In genomic region chr10:73226663-73227062, GRCh38 we compare ENCODE assay signal across 26 cellular contexts. TPM values are rescaled to one million over a fixed set of nuclear protein-coding genes. Genes with fewer than 3 reads are reported as not detected.
DNase-seq lines count a peak whose midpoint lies in the region; ATAC-seq, FAIRE-seq and TF ChIP-seq lines count a peak whose summit lies in the region.
"Had no signal": no experiment of that assay in that cellular context is flagged by ENCODE, and none has a peak within 500 bp of the region (broad histone marks: within the 10 kb centered on the region; RNA-seq: fewer than 3 reads in every experiment).

No MANE protein-coding gene starts in this region.

- no peak for DNase-seq in K562 (ENCODE audit: extremely low read depth in 1 of 4, low spot score in 3 of 4)
- no peak for DNase-seq in psoas muscle
- DNase-seq in cerebellum (ENCODE audit: low spot score) = no peak
- DNase-seq in substantia nigra (lab: John Stamatoyannopoulos, UW) = no peak
- DNase-seq: 8988T; ACHN; BE2C; C1 segment of cervical spinal cord; CD4-positive, alpha-beta memory T cell; CD4-positive, CD25-positive, alpha-beta regulatory T cell; CD8-positive, alpha-beta memory T cell; COR-L47; DMS 273 treated with DMSO at 0.1 percent for 48 hours; DMS153; DMS53; DMS79; DND-41; EL; GDM1 had no signal

- CTCF ChIA-PET in K562 (lab: Yijun Ruan, JAX; ENCODE audit: low intra/inter-chr PET ratio) = no interaction called here

- H3K4me2 ChIP-seq in K562 (ENCODE audit: insufficient read depth, low read length) = no peak overlapping the region
- H3K4me2 ChIP-seq: BLaER1 had no signal

- H3K27me3 ChIP-seq in K562 (ENCODE audit: control insufficient read depth in 2 of 2, insufficient read depth in 2 of 2, low read length in 2 of 2) = no peaks in the 10 kb centered on the region
- H3K27me3 ChIP-seq in psoas muscle (ENCODE audit: insufficient read depth in 3 of 3, low read length in 2 of 3) = no peaks in the 10 kb centered on the region
- H3K27me3 ChIP-seq: BE2C, BLaER1 had no signal

- no peaks in the 10 kb centered on the region for H3K9me1 ChIP-seq in K562 (ENCODE audit: control insufficient read depth, insufficient read depth, low read length)

- H3K4me1 ChIP-seq in K562 (replicated peaks in 1 of 2; ENCODE audit: control insufficient read depth in 2 of 2, insufficient read depth in 2 of 2, low read length in 2 of 2) (peaks cover 0 to 9% of the 10 kb centered on the region in 2 experiments; a peak in 3 of 5 replicates), psoas muscle (peaks cover 4% of the 10 kb centered on the region)
- H3K4me1 ChIP-seq: BE2C, BLaER1 had no signal

- no peak overlapping the region for H2AFZ ChIP-seq in K562 (ENCODE audit: low read depth, low read length)

- POLR2A ChIA-PET in K562 (lab: Yijun Ruan, JAX) = interaction anchor here (1.5 to 2.5 kb wide), 5 partner anchors 7 to 20 kb away, joined by 3 to 13 read pairs (median 4); partner anchors contain the start of gene DNAJC9

- H3K9me3 ChIP-seq in K562 (replicated peaks; ENCODE audit: control insufficient read depth, insufficient read depth, low read depth, low read length) (no peaks in the 10 kb centered on the region), psoas muscle (no peaks in the 10 kb centered on the region)
- H3K9me3 ChIP-seq: BE2C, BLaER1 had no signal

- no peak for TF ChIP-seq RAD21 in K562 (CRISPR knock-in tag; conservative IDR thresholded peaks at IDR 0.05 in 1 of 2, IDR thresholded peaks at IDR 0.05 in 1 of 2)

- no peak for TF ChIP-seq EP300 in K562 (IDR thresholded peaks at IDR 0.05; ENCODE audit: low read length)

- no peak for TF ChIP-seq CTCF in K562 (IDR thresholded peaks at IDR 0.05 in 2 of 3, conservative IDR thresholded peaks at IDR 0.05 in 1 of 3; ENCODE audit: insufficient read depth in 2 of 3, low read depth in 1 of 3, low read length in 3 of 3)
- TF ChIP-seq CTCF in psoas muscle (IDR thresholded peaks at IDR 0.05) = no peak

- no peak for FAIRE-seq in K562 (lab: Jason Lieb, UNC)
- FAIRE-seq: A204.1, GM12878, GM12892, GM18507, GM19239 had no signal

- H3K36me3 ChIP-seq in K562 (ENCODE audit: control insufficient read depth, insufficient read depth, low read length) = no peaks in the 10 kb centered on the region
- H3K36me3 ChIP-seq in psoas muscle (ENCODE audit: insufficient read depth in 1 of 2, low read depth in 1 of 2) = peaks cover 2 to 21% of the 10 kb centered on the region in 2 donors
- H3K36me3 ChIP-seq: BE2C had no signal

- no peak for TF ChIP-seq POLR2A in K562 (conservative IDR thresholded peaks at IDR 0.05)

- ATAC-seq in K562 (no peak), psoas muscle (peak; percentile 70 to 85 (median 82)), GM18909 (IDR thresholded peaks at IDR 0.05; ENCODE audit: poor library complexity, unreplicated experiment) (no peak)
- ATAC-seq: GM12878 had no signal

- H3K9ac ChIP-seq in K562 (ENCODE audit: insufficient read depth in 1 of 2, low read depth in 2 of 2, low read length in 2 of 2) = no peak overlapping the region
- H3K9ac ChIP-seq: BLaER1 had no signal

- in situ Hi-C loops in K562 (cut with MboI) = no loop called here

- H3K27ac ChIP-seq in K562 (ENCODE audit: extremely low read depth, low read depth, low read length) (no peak overlapping the region), psoas muscle (no peak overlapping the region), substantia nigra (ENCODE audit: low read depth, low read length, poor library complexity, severe bottlenecking) (no peak overlapping the region)
- H3K27ac ChIP-seq: BLaER1 had no signal

- H3K79me2 ChIP-seq in K562 (ENCODE audit: control insufficient read depth, insufficient read depth, low read length) = no peaks in the 10 kb centered on the region

- no peak overlapping the region for H3K4me3 ChIP-seq in K562
- H3K4me3 ChIP-seq in psoas muscle = no peak overlapping the region
- H3K4me3 ChIP-seq: BLaER1, GM12878 had no signal

- no TSS peak for BruUV-seq in K562 (replicated peaks; lab: Mats Ljungman, UMichigan)

- no peaks in the 10 kb centered on the region; the same call in 1 of the 2 replicates for H4K20me1 ChIP-seq in K562 (replicated peaks; ENCODE audit: control insufficient read depth, insufficient read depth, low read length)
- H4K20me1 ChIP-seq: BLaER1 had no signal

- intact Hi-C loops in K562 (cut with micrococcal nuclease) (no loop called here), psoas muscle (cut with DNase I) (no loop called here)

RNA-seq across cellular contexts. Expression of gene DNAJC9, which starts 20.4 kb away (rescaled TPM):
- total RNA-seq in K562 (2011; cell fraction: chromatin; rRNA removed; ENCODE audit: low replicate concordance) = 90.4 and 196 TPM in 2 replicates
- 60.9 and 74.1 TPM in 2 replicates for total RNA-seq in K562 (2011; cell fraction: nucleolus; rRNA removed)
- 110 and 179 TPM in 2 replicates for total RNA-seq in K562 (2011; cell fraction: nucleoplasm; rRNA removed)
- total RNA-seq in K562 (2014; rRNA removed) (118 and 132 TPM in 2 replicates), K562 (2014; rRNA removed; fragmentation: Illumina TruSeq; extraction: Trizol) (133 and 149 TPM in 2 replicates), K562 (2015; rRNA removed; fragmentation: Illumina TruSeq; extraction: Trizol) (119 and 124 TPM in 2 replicates), K562 (2021) (97.6 and 101 TPM in 2 replicates), psoas muscle (10 to 100 TPM in 1 of 4 donors, 1 to 10 TPM in 3; 6.6 to 11.2 (median 8.6) TPM), cerebellum (62.7 TPM)
- polyA plus RNA-seq in K562 (2011; rRNA removed) (75.0 and 97.8 TPM in 2 replicates), K562 (2014; fragmentation: Illumina TruSeq; extraction: Trizol) (100 and 102 TPM in 2 replicates), K562 (2014; fragmentation: Nextera tagmentation; extraction: Ambion mirVana) (10 to 100 TPM; 66.7 to 80.2 TPM), K562 (2014; rRNA removed) (111 and 121 TPM in 2 replicates), psoas muscle (10 to 100 TPM in 2 of 3 donors, 1 to 10 TPM in 1; 6.3 to 16.6 (median 10.3) TPM)
- polyA plus RNA-seq in K562 (2011; cell fraction: cytosol; rRNA removed) = 57.3 and 71.3 TPM in 2 replicates
- 62.5 and 90.3 TPM in 2 replicates for polyA plus RNA-seq in K562 (2011; cell fraction: nucleus; rRNA removed)
- 82.0 and 87.8 TPM in 2 replicates for polyA plus RNA-seq in K562 (2012)
- 117 and 124 TPM in 2 replicates for polyA minus RNA-seq in K562 (2011; rRNA and poly(A)+ RNA removed)
- 26.0 and 39.6 TPM in 2 replicates for polyA minus RNA-seq in K562 (2011; cell fraction: cytosol; rRNA and poly(A)+ RNA removed)
- 49.4 and 90.7 TPM in 2 replicates for polyA minus RNA-seq in K562 (2011; cell fraction: nucleus; rRNA and poly(A)+ RNA removed)

RNA-seq across cellular contexts. Expression of gene MRPS16, which starts 25.8 kb away (rescaled TPM):
- total RNA-seq in K562 (2011; cell fraction: chromatin; rRNA removed; ENCODE audit: low replicate concordance) = 66.6 and 71.5 TPM in 2 replicates
- total RNA-seq in K562 (2011; cell fraction: nucleolus; rRNA removed) = 56.3 and 60.4 TPM in 2 replicates
- total RNA-seq in K562 (2011; cell fraction: nucleoplasm; rRNA removed) = 80.6 and 100 TPM in 2 replicates
- 120 and 170 TPM in 2 replicates for total RNA-seq in K562 (2014; rRNA removed)
- total RNA-seq in K562 (2014; rRNA removed; fragmentation: Illumina TruSeq; extraction: Trizol) = 177 and 186 TPM in 2 replicates
- total RNA-seq in K562 (2015; rRNA removed; fragmentation: Illumina TruSeq; extraction: Trizol) = 152 and 166 TPM in 2 replicates
- total RNA-seq in K562 (2021) = 237 and 239 TPM in 2 replicates
- polyA plus RNA-seq in K562 (2011; rRNA removed) = 159 and 168 TPM in 2 replicates
- polyA plus RNA-seq in K562 (2011; cell fraction: cytosol; rRNA removed) = 215 and 341 TPM in 2 replicates
- 84.4 and 85.4 TPM in 2 replicates for polyA plus RNA-seq in K562 (2011; cell fraction: nucleus; rRNA removed)
- polyA plus RNA-seq in K562 (2012) = 168 and 187 TPM in 2 replicates
- 120 and 141 TPM in 2 replicates for polyA plus RNA-seq in K562 (2014; fragmentation: Illumina TruSeq; extraction: Trizol)
- polyA plus RNA-seq in K562 (2014; fragmentation: Nextera tagmentation; extraction: Ambion mirVana) = 10 to 100 TPM; 65.0 to 99.7 TPM
- polyA plus RNA-seq in K562 (2014; rRNA removed) = 146 and 191 TPM in 2 replicates
- polyA minus RNA-seq in K562 (2011; rRNA and poly(A)+ RNA removed) = 73.3 and 105 TPM in 2 replicates
- polyA minus RNA-seq in K562 (2011; cell fraction: cytosol; rRNA and poly(A)+ RNA removed) = 54.8 and 84.6 TPM in 2 replicates
- polyA minus RNA-seq in K562 (2011; cell fraction: nucleus; rRNA and poly(A)+ RNA removed) = 32.7 and 55.5 TPM in 2 replicates
- total RNA-seq in psoas muscle = 100 to 1,000 TPM; 104 to 129 (median 119) TPM
- polyA plus RNA-seq in psoas muscle = 100 to 1,000 TPM in 2 of 3 donors, 10 to 100 TPM in 1; 82.2 to 132 (median 128) TPM
- total RNA-seq in cerebellum = 65.2 TPM

RNA-seq across cellular contexts. Expression of gene FAM149B1, which starts 58.7 kb away (rescaled TPM):
- 7.2 and 16.9 TPM in 2 replicates for total RNA-seq in K562 (2011; cell fraction: chromatin; rRNA removed; ENCODE audit: low replicate concordance)
- total RNA-seq in K562 (2011; cell fraction: nucleolus; rRNA removed) = 4.2 and 5.0 TPM in 2 replicates
- 7.0 and 8.5 TPM in 2 replicates for total RNA-seq in K562 (2011; cell fraction: nucleoplasm; rRNA removed)
- total RNA-seq in K562 (2014; rRNA removed) (3.2 and 4.2 TPM in 2 replicates), K562 (2014; rRNA removed; fragmentation: Illumina TruSeq; extraction: Trizol) (9.5 and 10.3 TPM in 2 replicates), K562 (2015; rRNA removed; fragmentation: Illumina TruSeq; extraction: Trizol) (8.8 and 9.2 TPM in 2 replicates), K562 (2021) (6.1 and 7.2 TPM in 2 replicates), psoas muscle (10 to 100 TPM in 3 of 4 donors, 1 to 10 TPM in 1; 8.9 to 18.1 (median 11.8) TPM), cerebellum (25.9 TPM)
- polyA plus RNA-seq in K562 (2011; rRNA removed) (18.5 and 21.5 TPM in 2 replicates), K562 (2014; fragmentation: Illumina TruSeq; extraction: Trizol) (9.3 and 9.5 TPM in 2 replicates), K562 (2014; fragmentation: Nextera tagmentation; extraction: Ambion mirVana) (10 to 100 TPM; 14.4 to 16.9 TPM), K562 (2014; rRNA removed) (6.0 and 8.7 TPM in 2 replicates), psoas muscle (10 to 100 TPM in 2 of 3 donors, 1 to 10 TPM in 1; 8.2 to 10.8 (median 10.2) TPM)
- polyA plus RNA-seq in K562 (2011; cell fraction: cytosol; rRNA removed) = 12.7 and 14.0 TPM in 2 replicates
- 22.0 and 24.2 TPM in 2 replicates for polyA plus RNA-seq in K562 (2011; cell fraction: nucleus; rRNA removed)
- 16.3 and 22.4 TPM in 2 replicates for polyA plus RNA-seq in K562 (2012)
- polyA minus RNA-seq in K562 (2011; rRNA and poly(A)+ RNA removed) = 13.6 and 17.0 TPM in 2 replicates
- 4.3 and 5.7 TPM in 2 replicates for polyA minus RNA-seq in K562 (2011; cell fraction: cytosol; rRNA and poly(A)+ RNA removed)
- polyA minus RNA-seq in K562 (2011; cell fraction: nucleus; rRNA and poly(A)+ RNA removed) = 6.5 and 8.6 TPM in 2 replicates

RNA-seq across cellular contexts. Expression of gene ECD, which starts 58.9 kb away (rescaled TPM):
- total RNA-seq in K562 (2011; cell fraction: chromatin; rRNA removed; ENCODE audit: low replicate concordance) = 52.4 and 77.2 TPM in 2 replicates
- total RNA-seq in K562 (2011; cell fraction: nucleolus; rRNA removed) = 34.7 and 34.9 TPM in 2 replicates
- 43.2 and 55.2 TPM in 2 replicates for total RNA-seq in K562 (2011; cell fraction: nucleoplasm; rRNA removed)
- 43.1 and 52.8 TPM in 2 replicates for total RNA-seq in K562 (2014; rRNA removed)
- total RNA-seq in K562 (2014; rRNA removed; fragmentation: Illumina TruSeq; extraction: Trizol) = 51.2 and 60.1 TPM in 2 replicates
- total RNA-seq in K562 (2015; rRNA removed; fragmentation: Illumina TruSeq; extraction: Trizol) = 53.9 and 57.2 TPM in 2 replicates
- total RNA-seq in K562 (2021) = 44.9 and 48.8 TPM in 2 replicates
- 63.0 and 79.9 TPM in 2 replicates for polyA plus RNA-seq in K562 (2011; rRNA removed)
- 35.8 and 44.3 TPM in 2 replicates for polyA plus RNA-seq in K562 (2011; cell fraction: cytosol; rRNA removed)
- polyA plus RNA-seq in K562 (2011; cell fraction: nucleus; rRNA removed) = 38.9 and 42.5 TPM in 2 replicates
- 32.6 and 42.6 TPM in 2 replicates for polyA plus RNA-seq in K562 (2012)
- polyA plus RNA-seq in K562 (2014; fragmentation: Illumina TruSeq; extraction: Trizol) = 51.0 and 59.4 TPM in 2 replicates
- 10 to 100 TPM; 33.5 to 75.3 TPM for polyA plus RNA-seq in K562 (2014; fragmentation: Nextera tagmentation; extraction: Ambion mirVana)
- polyA plus RNA-seq in K562 (2014; rRNA removed) = 52.6 and 53.2 TPM in 2 replicates
- 67.4 and 78.0 TPM in 2 replicates for polyA minus RNA-seq in K562 (2011; rRNA and poly(A)+ RNA removed)
- polyA minus RNA-seq in K562 (2011; cell fraction: cytosol; rRNA and poly(A)+ RNA removed) = 22.3 and 34.4 TPM in 2 replicates
- polyA minus RNA-seq in K562 (2011; cell fraction: nucleus; rRNA and poly(A)+ RNA removed) = 32.2 and 57.6 TPM in 2 replicates
- total RNA-seq in psoas muscle = 10 to 100 TPM; 12.2 to 17.1 (median 15.0) TPM
- polyA plus RNA-seq in psoas muscle = 10 to 100 TPM in 1 of 3 donors, 1 to 10 TPM in 2; 7.0 to 10.7 (median 8.1) TPM
- 25.7 TPM for total RNA-seq in cerebellum

Comparison
In these comparisons a context has a peak if more than half of its experiments do, and no peak if none do; other contexts are left out.
1. ATAC-seq: peak in psoas muscle (4 of 4); none in K562 (single experiment) and GM18909 (single experiment).